In genomic region chr9:17627641-17628040, GRCh38 we compare ENCODE assay signal across 16 cellular contexts. TPM values are rescaled to one million over a fixed set of nuclear protein-coding genes. Genes with fewer than 3 reads are reported as not detected.
DNase-seq lines count a peak whose midpoint lies in the region; ATAC-seq and TF ChIP-seq lines count a peak whose summit lies in the region.
"Had no signal": no experiment of that assay in that cellular context is flagged by ENCODE, and none has a peak within 500 bp of the region (broad histone marks: within the 10 kb centered on the region; RNA-seq: fewer than 3 reads in every experiment).

No MANE protein-coding gene starts in this region.

- no peak overlapping the region for H3K9ac ChIP-seq in PC-3 (ENCODE audit: low read length)

- no peak overlapping the region for H3K4me2 ChIP-seq in PC-3 (ENCODE audit: low read length)
- no peak overlapping the region for H3K4me2 ChIP-seq in OCI-LY7 (ENCODE audit: low read length)

- H3K9me2 ChIP-seq in PC-3 (replicated peaks; ENCODE audit: low read length) (no peaks in the 10 kb centered on the region), OCI-LY7 (ENCODE audit: insufficient read depth, low read length) (no peaks in the 10 kb centered on the region)

- H3K36me3 ChIP-seq in PC-3 (ENCODE audit: low read depth, low read length) (no peaks in the 10 kb centered on the region), OCI-LY7 (ENCODE audit: insufficient read depth, low read length) (no peaks in the 10 kb centered on the region)

- peak; percentile 30; the same call in 1 of the 2 replicates for ATAC-seq in PC-3
- no peak for ATAC-seq in HG02798 (IDR thresholded peaks at IDR 0.05; ENCODE audit: poor library complexity, unreplicated experiment)

- DNase-seq in SHP77 (lab: John Stamatoyannopoulos, UW): peak; percentile 56 to 72
- DNase-seq in SHP77 treated with DMSO at 0.1 percent for 48 hours (lab: John Stamatoyannopoulos, UW): no peak
- peak; percentile 52 for DNase-seq in NCI-H2107 (lab: John Stamatoyannopoulos, UW)
- DNase-seq in PC-3: peak; percentile 37
- DNase-seq in activated T-cell treated with anti-CD3 and anti-CD28 coated beads for 4 hours: no peak
- DNase-seq in OCI-LY7 (ENCODE audit: low spot score): no peak
- no peak for DNase-seq in globus pallidus (ENCODE audit: low spot score)
- DNase-seq: activated CD4-positive, alpha-beta T cell treated with anti-CD3 and anti-CD28 coated beads, Interleukin-2, amount 50 U/mL, for 4 hours; CD8-positive, alpha-beta memory T cell; immature natural killer cell; NCI-H1048; RPMI8226; stimulated activated CD4-positive, alpha-beta T cell treated with anti-CD3 and anti-CD28 coated beads, Interleukin-12 subunit alpha, Interleukin-12 subunit beta, amount 100 ng/mL, for 4 hours; testis had no signal

- POLR2A ChIA-PET in PC-3 (lab: Charles Lee; ENCODE audit: unreplicated experiment) (no interaction called here), OCI-LY7 (lab: Charles Lee) (no interaction called here)

- no peak overlapping the region for H3K4me3 ChIP-seq in PC-3 (ENCODE audit: low read length)
- H3K4me3 ChIP-seq in OCI-LY7 (ENCODE audit: low read depth, low read length, poor library complexity, severe bottlenecking): no peak overlapping the region
- H3K4me3 ChIP-seq: testis had no signal

- intact Hi-C loops in PC-3 (cut with micrococcal nuclease) (no loop called here), OCI-LY7 (cut with micrococcal nuclease; ENCODE audit: unreplicated experiment) (no loop called here)

- H3K9me3 ChIP-seq in PC-3 (ENCODE audit: low read length) (no peaks in the 10 kb centered on the region), OCI-LY7 (ENCODE audit: low read length) (no peaks in the 10 kb centered on the region)
- H3K9me3 ChIP-seq: testis had no signal

- H3K27ac ChIP-seq in PC-3 (ENCODE audit: low read length) (no peak overlapping the region), OCI-LY7 (ENCODE audit: low read depth, low read length, poor library complexity, severe bottlenecking) (no peak overlapping the region)
- H3K27ac ChIP-seq: testis had no signal

- no TSS peak for BruUV-seq in PC-3 (replicated peaks; lab: Mats Ljungman, UMichigan)
- no TSS peak for BruUV-seq in OCI-LY7 (replicated peaks; lab: Mats Ljungman, UMichigan)

- H3K4me1 ChIP-seq in PC-3 (ENCODE audit: insufficient read depth, low read length) (peaks cover 52% of the 10 kb centered on the region), OCI-LY7 (ENCODE audit: insufficient read depth, low read length, poor library complexity, severe bottlenecking) (no peaks in the 10 kb centered on the region)
- H3K4me1 ChIP-seq: testis had no signal

- H3K79me2 ChIP-seq in PC-3 (ENCODE audit: low read length) (no peaks in the 10 kb centered on the region), OCI-LY7 (ENCODE audit: insufficient read depth, low read depth, low read length) (no peaks in the 10 kb centered on the region)

- H2AFZ ChIP-seq in PC-3 (ENCODE audit: low read length) (no peak overlapping the region), OCI-LY7 (ENCODE audit: low read length) (no peak overlapping the region)

- no peak for TF ChIP-seq CTCF in PC-3 (conservative IDR thresholded peaks at IDR 0.05; ENCODE audit: low read depth, low read length)
- TF ChIP-seq CTCF in OCI-LY7 (conservative IDR thresholded peaks at IDR 0.05; ENCODE audit: low read length): no peak

- no peaks in the 10 kb centered on the region for H4K20me1 ChIP-seq in PC-3 (ENCODE audit: low read length)
- no peaks in the 10 kb centered on the region for H4K20me1 ChIP-seq in OCI-LY7 (ENCODE audit: insufficient read depth, low read length)

- no peaks in the 10 kb centered on the region for H3K27me3 ChIP-seq in PC-3 (ENCODE audit: low read length)
- H3K27me3 ChIP-seq: testis had no signal

- no peaks in the 10 kb centered on the region for H3F3A ChIP-seq in PC-3 (ENCODE audit: low read length, unreplicated experiment)

- CTCF ChIA-PET in PC-3 (lab: Charles Lee): no interaction called here
- CTCF ChIA-PET in OCI-LY7 (lab: Charles Lee; ENCODE audit: unreplicated experiment): no interaction called here

RNA-seq across cellular contexts. Expression of gene SH3GL2, which starts 48.8 kb away (rescaled TPM):
- 1.4 and 2.9 TPM in 2 replicates for total RNA-seq in PC-3 (2014; rRNA removed)
- not detected in 2 replicates for total RNA-seq in OCI-LY7 (2014; rRNA removed; shearing (Covaris generic))
- total RNA-seq in OCI-LY7 (2022): not detected in 2 replicates
- total RNA-seq: A172; CD8-positive, alpha-beta memory T cell had no signal

Comparison
In these comparisons a context has a peak if more than half of its experiments do, and no peak if none do; other contexts are left out.
1. DNase-seq: peak in SHP77 (2 of 2), NCI-H2107 (single experiment) and PC-3 (single experiment); none in SHP77 treated with DMSO at 0.1 percent for 48 hours (single experiment), activated T-cell treated with anti-CD3 and anti-CD28 coated beads for 4 hours (single experiment), OCI-LY7 (single experiment) and globus pallidus (single experiment).